Comparison of ENCODE assay signal across 1 cellular context in genomic region chr21:15203740-15204139, GRCh38.
TF ChIP-seq lines count a peak whose summit lies in the region.

No MANE protein-coding gene starts in this region.

TF ChIP-seq in HepG2, 621 proteins besides CTCF, POLR2A, EP300 and RAD21 (continued from another document):
- TF ChIP-seq ARID5B (CRISPR knock-in tag; IDR thresholded peaks at IDR 0.05) (peak; percentile 61), FOXA3 (CRISPR knock-in tag; IDR thresholded peaks at IDR 0.05) (0 out of 2 replicates have a peak, but pooled peaks have one; percentile 36), ZNF136 (CRISPR knock-in tag; IDR thresholded peaks at IDR 0.05; ENCODE audit: low read depth) (no peak)
